Comparison of ENCODE assay signal across 23 cellular contexts in genomic region chr1:198264271-198264670, GRCh38.
DNase-seq lines count a peak whose midpoint lies in the region; ATAC-seq and TF ChIP-seq lines count a peak whose summit lies in the region.
"Had no signal": no experiment of that assay in that cellular context is flagged by ENCODE, and none has a peak within 500 bp of the region (broad histone marks: within the 10 kb centered on the region; RNA-seq: fewer than 3 reads in every experiment).

No MANE protein-coding gene starts in this region.

- H3K4me1 ChIP-seq in left ventricle myocardium inferior = peaks cover 90% of the 10 kb centered on the region
- H3K4me1 ChIP-seq in Loucy (ENCODE audit: insufficient read depth, low read length, poor library complexity, severe bottlenecking) = peaks cover 47% of the 10 kb centered on the region
- peaks cover 42% of the 10 kb centered on the region for H3K4me1 ChIP-seq in osteoblast (ENCODE audit: insufficient read depth, low read length)

- H2AFZ ChIP-seq in Loucy (ENCODE audit: low read length) (no peak overlapping the region), osteoblast (ENCODE audit: low read length) (no peak overlapping the region)
- H2AFZ ChIP-seq: PC-9 had no signal

- H3K27me3 ChIP-seq in left ventricle myocardium inferior (ENCODE audit: low read depth) (no peaks in the 10 kb centered on the region), Loucy (ENCODE audit: insufficient read depth, low read length, poor library complexity, severe bottlenecking) (no peaks in the 10 kb centered on the region), osteoblast (ENCODE audit: insufficient read depth, low read length) (no peaks in the 10 kb centered on the region)
- H3K27me3 ChIP-seq: MG63 had no signal

- peaks cover 8% of the 10 kb centered on the region; the same call in 1 of the 2 replicates for H3F3A ChIP-seq in Loucy (ENCODE audit: low read depth)

- DNase-seq in left ventricle myocardium inferior (no peak), Right ventricle myocardium superior (no peak), fibroblast of villous mesenchyme (ENCODE audit: low read depth) (peak; percentile 34), osteoblast (ENCODE audit: insufficient read length, low spot score, missing footprints) (no peak), AG20443 (ENCODE audit: low spot score) (no peak)
- DNase-seq in activated CD4-positive, CD25-positive, alpha-beta regulatory T cell (lab: John Stamatoyannopoulos, UW) = no peak
- DNase-seq: CD8-positive, alpha-beta T cell; DMS 273 treated with DMSO at 0.1 percent for 48 hours; DND-41; HCEC 1CT; KBM-7; MG63; NCI-H2029; NCI-H446; NCI-H524 treated with DMSO at 0.1 percent for 48 hours; NCI-H774; PC-9; SHP77 had no signal

- H4K20me1 ChIP-seq in Loucy (ENCODE audit: insufficient read depth, low read length, poor library complexity, severe bottlenecking) (no peaks in the 10 kb centered on the region), osteoblast (ENCODE audit: insufficient read depth, low read length) (peaks cover 2% of the 10 kb centered on the region)

- peak overlapping the region; percentile 44 for H3K9ac ChIP-seq in Loucy (ENCODE audit: low read depth, low read length, poor library complexity, severe bottlenecking)

- no peak for ATAC-seq in Right ventricle myocardium superior (ENCODE audit: poor library complexity)
- ATAC-seq: A549; CD8-positive, alpha-beta T cell; HepG2 had no signal

- H3K79me2 ChIP-seq in Loucy (ENCODE audit: insufficient read depth, low read length) (peaks cover 57% of the 10 kb centered on the region), osteoblast (ENCODE audit: insufficient read depth, low read length) (peaks cover 83% of the 10 kb centered on the region)

- intact Hi-C loops in left ventricle myocardium inferior (cut with micrococcal nuclease) = no loop called here
- intact Hi-C loops in Right ventricle myocardium superior (cut with DNase I) = no loop called here

- H3K4me2 ChIP-seq in Loucy (ENCODE audit: low read depth, low read length, poor library complexity, severe bottlenecking) = peak overlapping the region; percentile 62
- no peak overlapping the region for H3K4me2 ChIP-seq in osteoblast (ENCODE audit: insufficient read depth, low read length)
- H3K4me2 ChIP-seq: A549, PC-9 had no signal

- TF ChIP-seq CTCF in left ventricle myocardium inferior (IDR thresholded peaks at IDR 0.05; ENCODE audit: borderline replicate concordance) (no peak), Loucy (conservative IDR thresholded peaks at IDR 0.05; ENCODE audit: low read length) (no peak), fibroblast of villous mesenchyme (IDR thresholded peaks at IDR 0.05; ENCODE audit: insufficient read depth, low read depth, low read length) (no peak), osteoblast (IDR thresholded peaks at IDR 0.05; ENCODE audit: extremely low read depth, low read depth, low read length) (no peak)

- H3K36me3 ChIP-seq in left ventricle myocardium inferior (no peaks in the 10 kb centered on the region), Loucy (ENCODE audit: insufficient read depth, low read length) (peaks cover 11% of the 10 kb centered on the region; the same call in 1 of the 2 replicates), osteoblast (ENCODE audit: insufficient read depth, low read length) (peaks cover 42% of the 10 kb centered on the region)

- H3K4me3 ChIP-seq in left ventricle myocardium inferior (no peak overlapping the region), Loucy (ENCODE audit: low read length, poor library complexity, severe bottlenecking) (no peak overlapping the region), fibroblast of villous mesenchyme (ENCODE audit: low read depth, low read length) (no peak overlapping the region), osteoblast (ENCODE audit: insufficient read depth, low read length) (no peak overlapping the region)
- H3K4me3 ChIP-seq: A549, MG63, PC-9 had no signal

- H3K9me2 ChIP-seq in Loucy (replicated peaks; ENCODE audit: low read depth, low read length) = no peaks in the 10 kb centered on the region

- H3K9me3 ChIP-seq in left ventricle myocardium inferior (replicated peaks) = no peaks in the 10 kb centered on the region
- no peaks in the 10 kb centered on the region for H3K9me3 ChIP-seq in Loucy (ENCODE audit: insufficient read depth, low read depth, low read length)
- H3K9me3 ChIP-seq in osteoblast (ENCODE audit: low read depth, low read length) = no peaks in the 10 kb centered on the region
- H3K9me3 ChIP-seq: A549, Caco-2, MG63 had no signal

- H3K27ac ChIP-seq in left ventricle myocardium inferior (replicated peaks) (peak overlapping the region; percentile 88), osteoblast (ENCODE audit: low read depth, low read length) (peak overlapping the region; percentile 4)
- H3K27ac ChIP-seq: A549, C4-2B, PC-9 had no signal
